14 cellular contexts compared by ENCODE assay signal in genomic region chr10:122476034-122476695, GRCh38. TPM values are rescaled to one million over a fixed set of nuclear protein-coding genes. Genes with fewer than 3 reads are reported as not detected.
DNase-seq lines count a peak whose midpoint lies in the region; ATAC-seq and TF ChIP-seq lines count a peak whose summit lies in the region.
"Had no signal": no experiment of that assay in that cellular context is flagged by ENCODE, and none has a peak within 500 bp of the region (broad histone marks: within the 10 kb centered on the region; RNA-seq: fewer than 3 reads in every experiment).

No MANE protein-coding gene starts in this region.

- no peaks in the 10 kb centered on the region for H3K36me3 ChIP-seq in endodermal cell (ENCODE audit: control insufficient read depth, insufficient read depth, low read length)

- DNase-seq in ELF-1 (ENCODE audit: low read depth, low spot score) (peak; percentile 59), NCI-H2171 treated with DMSO at 0.1 percent for 48 hours (lab: John Stamatoyannopoulos, UW) (peak; percentile 56), endodermal cell (peak; percentile 63), neural crest cell (ENCODE audit: low read depth, low spot score) (no peak), CD1c-positive myeloid dendritic cell (ENCODE audit: extremely low spot score) (no peak), NCI-H2227 treated with DMSO at 0.1 percent for 48 hours (lab: John Stamatoyannopoulos, UW) (no peak)
- no peak for DNase-seq in effector CD8-positive, alpha-beta T cell (lab: John Stamatoyannopoulos, UW)
- DNase-seq: activated T-cell treated with anti-CD3 and anti-CD28 coated beads, Interleukin-2, amount 50 U/mL, for 72 hours; MM.1S; occipital lobe had no signal

- H3K27me3 Mint-ChIP-seq in endodermal cell (ENCODE audit: insufficient read depth) = no peaks in the 10 kb centered on the region
- peaks cover 3% of the 10 kb centered on the region for H3K27me3 Mint-ChIP-seq in neural crest cell (ENCODE audit: low read depth)

- TF ChIP-seq CTCF in endodermal cell (conservative IDR thresholded peaks at IDR 0.05) = no peak
- TF ChIP-seq CTCF in neural crest cell (conservative IDR thresholded peaks at IDR 0.05) = no peak

- H3K9me3 Mint-ChIP-seq in endodermal cell (peaks cover 2% of the 10 kb centered on the region), neural crest cell (no peaks in the 10 kb centered on the region)
- H3K9me3 Mint-ChIP-seq: activated T-cell treated with anti-CD3 and anti-CD28 coated beads, Interleukin-2, amount 50 U/mL, for 72 hours had no signal

- no peaks in the 10 kb centered on the region for H3K36me3 Mint-ChIP-seq in endodermal cell (ENCODE audit: low read depth)
- H3K36me3 Mint-ChIP-seq in neural crest cell (ENCODE audit: low read depth) = no peaks in the 10 kb centered on the region

- no peak overlapping the region for H3K9ac ChIP-seq in endodermal cell (ENCODE audit: extremely low read depth, low read length, poor library complexity, severe bottlenecking)

- no peaks in the 10 kb centered on the region for H3K27me3 ChIP-seq in endodermal cell (ENCODE audit: control insufficient read depth, insufficient read depth, low read length, poor library complexity, severe bottlenecking)

- H3K9me3 ChIP-seq in endodermal cell (ENCODE audit: control insufficient read depth, low read length) = no peaks in the 10 kb centered on the region

- H3K4me1 ChIP-seq in endodermal cell (ENCODE audit: control insufficient read depth, insufficient read depth, low read length) = no peaks in the 10 kb centered on the region

- H3K27ac Mint-ChIP-seq in endodermal cell (no peak overlapping the region), neural crest cell (ENCODE audit: unreplicated experiment) (peak overlapping the region; percentile 50)
- H3K27ac Mint-ChIP-seq: activated T-cell treated with anti-CD3 and anti-CD28 coated beads, Interleukin-2, amount 50 U/mL, for 72 hours had no signal

- WGBS in endodermal cell (ENCODE audit: insufficient coverage in 1 of 2, insufficient read length in 1 of 2), 2 experiments = 71 to 83% methylated on average over 7 to 12 of the region's 12 CpGs

- peak overlapping the region; percentile 97 for H3K27ac ChIP-seq in endodermal cell (ENCODE audit: low read depth, low read length)
- H3K27ac ChIP-seq: C4-2B, HL-60, SK-N-MC had no signal

- H3K4me1 Mint-ChIP-seq in endodermal cell = peaks cover 26% of the 10 kb centered on the region
- H3K4me1 Mint-ChIP-seq in neural crest cell = peaks cover 22% of the 10 kb centered on the region

- no peak for ATAC-seq in HG03039 (IDR thresholded peaks at IDR 0.05; ENCODE audit: unreplicated experiment)
- ATAC-seq: activated T-cell treated with anti-CD3 and anti-CD28 coated beads, Interleukin-2, amount 50 U/mL, for 72 hours had no signal

- H3K4me3 ChIP-seq in endodermal cell (ENCODE audit: low read length) = no peak overlapping the region
- H3K4me3 ChIP-seq: SK-N-MC had no signal

- H3K4me3 Mint-ChIP-seq in endodermal cell (no peak overlapping the region), neural crest cell (no peak overlapping the region)
- H3K4me3 Mint-ChIP-seq: activated T-cell treated with anti-CD3 and anti-CD28 coated beads, Interleukin-2, amount 50 U/mL, for 72 hours had no signal

RNA-seq across cellular contexts. Expression of gene HTRA1, which starts 14.8 kb away (rescaled TPM):
- 1 to 10 TPM; 1.7 to 3.1 TPM for total RNA-seq in endodermal cell
- 39.5 TPM for polyA plus RNA-seq in endodermal cell (2013, experiment 1 of 2)
- 37.5 TPM for polyA plus RNA-seq in endodermal cell (2013, experiment 2 of 2)
- total RNA-seq in neural crest cell = 8.2 and 9.0 TPM in 2 replicates
- total RNA-seq: activated T-cell treated with anti-CD3 and anti-CD28 coated beads, Interleukin-2, amount 50 U/mL, for 72 hours had no signal

RNA-seq across cellular contexts. Expression of gene ARMS2, which starts 21.7 kb away (rescaled TPM):
- total RNA-seq in endodermal cell = not detected
- not detected for polyA plus RNA-seq in endodermal cell (2013, experiment 1 of 2)
- not detected for polyA plus RNA-seq in endodermal cell (2013, experiment 2 of 2)
- total RNA-seq in neural crest cell = not detected in 2 replicates
- total RNA-seq: activated T-cell treated with anti-CD3 and anti-CD28 coated beads, Interleukin-2, amount 50 U/mL, for 72 hours; occipital lobe had no signal

Comparison
In these comparisons a context has a peak if more than half of its experiments do, and no peak if none do; other contexts are left out.
1. DNase-seq: peak in ELF-1 (single experiment), NCI-H2171 treated with DMSO at 0.1 percent for 48 hours (single experiment) and endodermal cell (single experiment); none in neural crest cell (single experiment), effector CD8-positive, alpha-beta T cell (single experiment), CD1c-positive myeloid dendritic cell (single experiment) and NCI-H2227 treated with DMSO at 0.1 percent for 48 hours (single experiment).